8 cellular contexts compared by ENCODE assay signal in the genomic region with DNA sequence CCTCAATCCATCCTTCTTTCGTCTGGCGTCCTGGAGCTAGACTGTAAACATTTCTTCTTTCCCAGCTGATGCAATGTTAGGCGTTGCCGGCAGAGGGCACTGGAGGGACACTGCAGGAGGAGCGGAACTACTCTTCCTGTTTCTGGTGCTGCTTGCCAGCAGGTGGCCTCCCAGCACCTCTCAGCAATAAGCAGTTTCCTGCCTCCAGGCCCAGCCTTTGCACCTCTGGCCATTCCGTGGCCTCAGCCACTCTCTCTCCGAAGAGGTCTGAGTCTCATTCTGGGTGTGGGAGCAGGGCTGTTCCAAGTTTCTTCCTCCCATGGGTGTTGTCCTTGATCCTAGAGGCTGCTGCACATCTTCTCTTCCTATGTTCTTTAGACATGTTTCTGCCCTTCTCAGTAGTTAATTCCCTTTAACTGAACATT. TPM values are rescaled to one million over a fixed set of nuclear protein-coding genes. Genes with fewer than 3 reads are reported as not detected.
DNase-seq lines count a peak whose midpoint lies in the region; ATAC-seq and TF ChIP-seq lines count a peak whose summit lies in the region.

No MANE protein-coding gene starts in this region.

- TF ChIP-seq CTCF in choroid plexus epithelial cell (conservative IDR thresholded peaks at IDR 0.05; ENCODE audit: low read depth, low read length) (peak; percentile 100), left lung (IDR thresholded peaks at IDR 0.05) (peak; percentile 92 to 100)

- CTCF ChIA-PET in activated CD4-positive, alpha-beta T cell treated with anti-CD3 and anti-CD28 coated beads for 36 hours (lab: Charles Lee): interaction anchor here (0.6 to 2.1 kb wide), 36 partner anchors 9 to 1856 kb away, joined by 3 to 16 read pairs (median 4); a partner anchor contains a TSS

- DNase-seq in AG20443 (ENCODE audit: low spot score) (peak; percentile 93), NCI-H524 treated with DMSO at 0.1 percent for 48 hours (lab: John Stamatoyannopoulos, UW) (peak; percentile 92), choroid plexus epithelial cell (ENCODE audit: low read depth) (peak; percentile 94), left lung (peak; percentile 86 to 91)
- peak; percentile 92 for DNase-seq in activated CD4-positive, alpha-beta T cell treated with anti-CD3 and anti-CD28 coated beads for 36 hours
- DNase-seq in stimulated activated CD4-positive, alpha-beta T cell treated with anti-CD3 and anti-CD28 coated beads, TNF-alpha, amount 100 ng/mL, for 1 hour (ENCODE audit: low read depth in 3 of 3, low spot score in 1 of 3): peak; percentile 62 to 76 (median 65)

- peak; percentile 70 for ATAC-seq in GM19023 (IDR thresholded peaks at IDR 0.05; ENCODE audit: unreplicated experiment)
- ATAC-seq in HG03460 (IDR thresholded peaks at IDR 0.05; ENCODE audit: unreplicated experiment): peak; percentile 85
- peak; percentile 98 for ATAC-seq in activated CD4-positive, alpha-beta T cell treated with anti-CD3 and anti-CD28 coated beads for 36 hours
- peak; percentile 99 for ATAC-seq in left lung

- peaks cover 6% of the 10 kb centered on the region for H3K27me3 Mint-ChIP-seq in activated CD4-positive, alpha-beta T cell treated with anti-CD3 and anti-CD28 coated beads for 36 hours

- H3K4me3 Mint-ChIP-seq in activated CD4-positive, alpha-beta T cell treated with anti-CD3 and anti-CD28 coated beads for 36 hours: no peak overlapping the region

- H3K36me3 ChIP-seq in left lung: no peaks in the 10 kb centered on the region

- peak overlapping the region; percentile 47 for H3K27ac Mint-ChIP-seq in activated CD4-positive, alpha-beta T cell treated with anti-CD3 and anti-CD28 coated beads for 36 hours

- H3K27ac ChIP-seq in left lung: no peak overlapping the region

- intact Hi-C loops in activated CD4-positive, alpha-beta T cell treated with anti-CD3 and anti-CD28 coated beads for 36 hours (cut with DNase I, micrococcal nuclease): loop anchor here (1.0 to 5.0 kb wide), 7 partner anchors 16 to 674 kb away; a partner anchor contains a TSS
- intact Hi-C loops in left lung (cut with DNase I): no loop called here

- H3K4me3 ChIP-seq in choroid plexus epithelial cell (ENCODE audit: low read depth, low read length) (no peak overlapping the region), left lung (no peak overlapping the region)

- POLR2A ChIA-PET in activated CD4-positive, alpha-beta T cell treated with anti-CD3 and anti-CD28 coated beads for 36 hours (lab: Charles Lee): no interaction called here

- H3K4me1 ChIP-seq in left lung: no peaks in the 10 kb centered on the region

- H3K27me3 ChIP-seq in left lung: peaks cover 0 to 26% of the 10 kb centered on the region in 2 donors

- H3K4me1 Mint-ChIP-seq in activated CD4-positive, alpha-beta T cell treated with anti-CD3 and anti-CD28 coated beads for 36 hours: peaks cover 15% of the 10 kb centered on the region

- H3K36me3 Mint-ChIP-seq in activated CD4-positive, alpha-beta T cell treated with anti-CD3 and anti-CD28 coated beads for 36 hours (ENCODE audit: low read depth): no peaks in the 10 kb centered on the region

- peaks cover 7% of the 10 kb centered on the region for H3K9me3 Mint-ChIP-seq in activated CD4-positive, alpha-beta T cell treated with anti-CD3 and anti-CD28 coated beads for 36 hours (ENCODE audit: low read depth)

- H3K9me3 ChIP-seq in left lung: peaks cover 0 to 9% of the 10 kb centered on the region in 2 donors

RNA-seq across cellular contexts. Expression of gene ASPG, which starts 7.5 kb away (rescaled TPM):
- not detected for total RNA-seq in activated CD4-positive, alpha-beta T cell treated with anti-CD3 and anti-CD28 coated beads for 36 hours
- total RNA-seq in left lung: 1 to 10 TPM; 1.4 TPM

Comparison
In these comparisons a context has a peak if more than half of its experiments do, and no peak if none do; other contexts are left out.
1. intact Hi-C loops: an anchor here in activated CD4-positive, alpha-beta T cell treated with anti-CD3 and anti-CD28 coated beads for 36 hours (1.0 to 5.0 kb wide); none called in left lung.